11 cellular contexts compared by ENCODE assay signal in genomic region chr19:13169769-13170168, GRCh38. TPM values are rescaled to one million over a fixed set of nuclear protein-coding genes. Genes with fewer than 3 reads are reported as not detected.
A peak's percentile ranks its signal among the peaks of the same experiment; 100 is the strongest.
DNase-seq lines count a peak whose midpoint lies in the region; ATAC-seq and TF ChIP-seq lines count a peak whose summit lies in the region.
"Had no signal": no experiment of that assay in that cellular context is flagged by ENCODE, and none has a peak within 500 bp of the region (broad histone marks: within the 10 kb centered on the region; RNA-seq: fewer than 3 reads in every experiment).

No MANE protein-coding gene starts in this region.

- H3K27me3 ChIP-seq in left ventricle myocardium inferior (ENCODE audit: low read depth): no peaks in the 10 kb centered on the region

- peaks cover 4% of the 10 kb centered on the region for H3K36me3 Mint-ChIP-seq in activated T-helper 2 cell treated with anti-CD3 and anti-CD28 coated beads, Interferon-gamma antibody, Interleukin-2, Interleukin-4, amounts not matched to agents 10 μg/mL and 5 μg/mL and 100 μg/mL, durations not matched to agents 14 hours and 24 hours and 36 hours (ENCODE audit: low read depth)

- DNase-seq in left ventricle myocardium inferior (no peak), cardiac septum (ENCODE audit: low spot score) (no peak), kidney glomerular epithelial cell (lab: John Stamatoyannopoulos, UW) (peak; percentile 1), NCI-H2171 treated with DMSO at 0.1 percent for 48 hours (lab: John Stamatoyannopoulos, UW) (no peak)
- no peak for DNase-seq in activated T-helper 2 cell treated with anti-CD3 and anti-CD28 coated beads, Interferon-gamma antibody, Interleukin-2, Interleukin-4, amounts not matched to agents 10 μg/mL and 5 μg/mL and 100 μg/mL, durations not matched to agents 14 hours and 24 hours and 36 hours (ENCODE audit: low spot score)
- DNase-seq: DMS79; NCI-H2029; stimulated activated CD4-positive, alpha-beta T cell treated with anti-CD3 and anti-CD28 coated beads, Interleukin-15, amount 100 ng/mL, for 24 hours had no signal

- H3K36me3 ChIP-seq in left ventricle myocardium inferior: no peaks in the 10 kb centered on the region

- H3K4me3 ChIP-seq in left ventricle myocardium inferior: no peak overlapping the region

- no peak for TF ChIP-seq CTCF in left ventricle myocardium inferior (IDR thresholded peaks at IDR 0.05; ENCODE audit: borderline replicate concordance)

- peaks cover 63% of the 10 kb centered on the region for H3K4me1 ChIP-seq in left ventricle myocardium inferior

- H3K4me1 Mint-ChIP-seq in activated T-helper 2 cell treated with anti-CD3 and anti-CD28 coated beads, Interferon-gamma antibody, Interleukin-2, Interleukin-4, amounts not matched to agents 10 μg/mL and 5 μg/mL and 100 μg/mL, durations not matched to agents 14 hours and 24 hours and 36 hours (ENCODE audit: low read depth): peaks cover 57% of the 10 kb centered on the region

- no peaks in the 10 kb centered on the region for H3K9me3 ChIP-seq in left ventricle myocardium inferior (replicated peaks)

- intact Hi-C loops in left ventricle myocardium inferior (cut with micrococcal nuclease) (no loop called here), cardiac septum (cut with DNase I) (no loop called here)
- intact Hi-C loops in activated T-helper 2 cell treated with anti-CD3 and anti-CD28 coated beads, Interferon-gamma antibody, Interleukin-2, Interleukin-4, amounts not matched to agents 10 μg/mL and 5 μg/mL and 100 μg/mL, durations not matched to agents 14 hours and 24 hours and 36 hours (cut with micrococcal nuclease): loop anchor here (10.0 kb wide), 1 partner anchor 1345 kb away; the partner anchor contains the start of gene DNAJB1

- ATAC-seq in HG02610 (IDR thresholded peaks at IDR 0.05; ENCODE audit: unreplicated experiment) (no peak), HG02759 (IDR thresholded peaks at IDR 0.05; ENCODE audit: unreplicated experiment) (no peak), GM19397 (IDR thresholded peaks at IDR 0.05; ENCODE audit: unreplicated experiment) (no peak)

- H3K27ac Mint-ChIP-seq in activated T-helper 2 cell treated with anti-CD3 and anti-CD28 coated beads, Interferon-gamma antibody, Interleukin-2, Interleukin-4, amounts not matched to agents 10 μg/mL and 5 μg/mL and 100 μg/mL, durations not matched to agents 14 hours and 24 hours and 36 hours: peak overlapping the region; percentile 96

- H3K4me3 Mint-ChIP-seq in activated T-helper 2 cell treated with anti-CD3 and anti-CD28 coated beads, Interferon-gamma antibody, Interleukin-2, Interleukin-4, amounts not matched to agents 10 μg/mL and 5 μg/mL and 100 μg/mL, durations not matched to agents 14 hours and 24 hours and 36 hours (ENCODE audit: low read depth): no peak overlapping the region

- no peaks in the 10 kb centered on the region for H3K9me3 Mint-ChIP-seq in activated T-helper 2 cell treated with anti-CD3 and anti-CD28 coated beads, Interferon-gamma antibody, Interleukin-2, Interleukin-4, amounts not matched to agents 10 μg/mL and 5 μg/mL and 100 μg/mL, durations not matched to agents 14 hours and 24 hours and 36 hours

- H3K27me3 Mint-ChIP-seq in activated T-helper 2 cell treated with anti-CD3 and anti-CD28 coated beads, Interferon-gamma antibody, Interleukin-2, Interleukin-4, amounts not matched to agents 10 μg/mL and 5 μg/mL and 100 μg/mL, durations not matched to agents 14 hours and 24 hours and 36 hours (ENCODE audit: low read depth): no peaks in the 10 kb centered on the region

- H3K27ac ChIP-seq in left ventricle myocardium inferior (replicated peaks): peak overlapping the region; percentile 91

RNA-seq across cellular contexts. Expression of gene IER2, which starts 19.6 kb away (rescaled TPM):
- total RNA-seq in left ventricle myocardium inferior (17.3 TPM), cardiac septum (28.4 TPM)
- total RNA-seq in activated T-helper 2 cell treated with anti-CD3 and anti-CD28 coated beads, Interferon-gamma antibody, Interleukin-2, Interleukin-4, amounts not matched to agents 10 μg/mL and 5 μg/mL and 100 μg/mL, durations not matched to agents 14 hours and 24 hours and 36 hours: 140 and 143 TPM in 2 replicates

RNA-seq across cellular contexts. Expression of gene STX10, which starts 19.6 kb away (rescaled TPM):
- 39.2 TPM for total RNA-seq in left ventricle myocardium inferior
- total RNA-seq in cardiac septum: 25.7 TPM
- 68.9 and 69.1 TPM in 2 replicates for total RNA-seq in activated T-helper 2 cell treated with anti-CD3 and anti-CD28 coated beads, Interferon-gamma antibody, Interleukin-2, Interleukin-4, amounts not matched to agents 10 μg/mL and 5 μg/mL and 100 μg/mL, durations not matched to agents 14 hours and 24 hours and 36 hours

RNA-seq across cellular contexts. Expression of gene NACC1, which starts 51.7 kb away (rescaled TPM):
- total RNA-seq in left ventricle myocardium inferior (35.4 TPM), cardiac septum (33.8 TPM)
- 117 and 132 TPM in 2 replicates for total RNA-seq in activated T-helper 2 cell treated with anti-CD3 and anti-CD28 coated beads, Interferon-gamma antibody, Interleukin-2, Interleukin-4, amounts not matched to agents 10 μg/mL and 5 μg/mL and 100 μg/mL, durations not matched to agents 14 hours and 24 hours and 36 hours

RNA-seq across cellular contexts. Expression of gene TRMT1, which starts 53.2 kb away (rescaled TPM):
- 19.6 TPM for total RNA-seq in left ventricle myocardium inferior
- total RNA-seq in cardiac septum: 17.5 TPM
- total RNA-seq in activated T-helper 2 cell treated with anti-CD3 and anti-CD28 coated beads, Interferon-gamma antibody, Interleukin-2, Interleukin-4, amounts not matched to agents 10 μg/mL and 5 μg/mL and 100 μg/mL, durations not matched to agents 14 hours and 24 hours and 36 hours: 112 and 116 TPM in 2 replicates
